Comparison of ENCODE assay signal across 32 cellular contexts in the genomic region with DNA sequence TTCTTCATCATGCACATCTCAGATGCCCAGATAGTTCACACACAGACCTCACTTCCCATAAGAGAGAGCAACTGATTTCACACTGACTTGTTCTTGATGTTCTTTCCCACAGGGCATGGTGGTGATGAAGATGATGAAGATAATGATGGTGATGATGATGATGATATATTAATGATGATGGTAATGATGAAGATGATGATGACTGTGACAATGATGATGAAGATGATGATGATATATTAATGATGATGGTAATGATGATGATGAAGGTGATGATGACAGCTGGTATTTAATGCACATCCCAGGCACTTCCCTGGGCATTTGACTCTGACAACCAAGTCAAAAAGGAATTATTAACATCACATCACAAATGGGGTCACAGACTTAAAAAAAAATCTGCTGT.
"Had no signal": no experiment of that assay in that cellular context is flagged by ENCODE, and none has a peak within 500 bp of the region (broad histone marks: within the 10 kb centered on the region; RNA-seq: fewer than 3 reads in every experiment).

No MANE protein-coding gene starts in this region.

- H3K4me1 Mint-ChIP-seq: activated B cell treated with CpG ODN at 0.5 μM for 24 hours had no signal

- H3K27ac Mint-ChIP-seq: activated B cell treated with CpG ODN at 0.5 μM for 24 hours; activated CD4-positive, alpha-beta memory T cell treated with anti-CD3 and anti-CD28 coated beads for 36 hours; activated CD4-positive, alpha-beta T cell treated with anti-CD3 and anti-CD28 coated beads, Interleukin-2, amount 10 ng/mL, durations not matched to agents 24 days and 14 days; activated CD8-positive, alpha-beta T cell treated with anti-CD3 and anti-CD28 coated beads for 36 hours; activated naive CD4-positive, alpha-beta T cell treated with anti-CD3 and anti-CD28 coated beads, Interleukin-2, amount 10 ng/mL, durations not matched to agents 7 days and 5 days; activated naive CD4-positive, alpha-beta T cell treated with anti-CD3 and anti-CD28 coated beads, Interleukin-2, amount 50 U/mL, for 72 hours; activated naive CD8-positive, alpha-beta T cell treated with anti-CD3 and anti-CD28 coated beads for 36 hours; activated T-cell treated with anti-CD3 and anti-CD28 coated beads, Interleukin-2, amount 50 U/mL, for 72 hours; activated T-helper 1 cell treated with anti-CD3 and anti-CD28 coated beads, Interleukin-12 subunit alpha, Interleukin-12 subunit beta, Interleukin-2, Interleukin-4 antibody, amounts not matched to agents 30 ng/mL and 10 ng/mL and 1 ng/mL, durations not matched to agents 14 hours and 24 hours and 36 hours; activated T-helper 17 cell treated with anti-CD3 and anti-CD28 coated beads, Interleukin-2, amount 50 U/mL, for 72 hours; T-helper 1 cell treated with Interleukin-12 subunit alpha and Interleukin-12 subunit beta and Interleukin-4 antibody, amounts not matched to agents 30 μg/mL and 1 μg/mL, for 36 hours; T-helper 2 cell treated with Interferon-gamma antibody and Interleukin-4, amounts not matched to agents 5 μg/mL and 100 μg/mL, for 36 hours had no signal

- ATAC-seq: activated CD8-positive, alpha-beta T cell treated with anti-CD3 and anti-CD28 coated beads for 36 hours; activated naive CD4-positive, alpha-beta T cell treated with anti-CD3 and anti-CD28 coated beads, Interleukin-2, amount 50 U/mL, for 72 hours; activated T-cell treated with anti-CD3 and anti-CD28 coated beads, Interleukin-2, amount 50 U/mL, for 4 hours; activated T-cell treated with anti-CD3 and anti-CD28 coated beads, Interleukin-2, amount 50 U/mL, for 72 hours; activated T-helper 17 cell treated with anti-CD3 and anti-CD28 coated beads, Interleukin-2, amount 50 U/mL, for 72 hours; body of pancreas had no signal

- DNase-seq: activated B cell treated with CpG ODN at 0.5 μM for 24 hours; activated CD4-positive, alpha-beta memory T cell treated with anti-CD3 and anti-CD28 coated beads for 36 hours; activated CD4-positive, alpha-beta T cell treated with anti-CD3 and anti-CD28 coated beads for 4 hours; activated CD4-positive, alpha-beta T cell treated with anti-CD3 and anti-CD28 coated beads, Interleukin-2, amount 10 ng/mL, durations not matched to agents 24 days and 14 days; activated CD4-positive, alpha-beta T cell treated with anti-CD3 and anti-CD28 coated beads, Interleukin-2, amount 50 U/mL, for 1 hour; activated CD4-positive, alpha-beta T cell treated with anti-CD3 and anti-CD28 coated beads, Interleukin-2, amount 50 U/mL, for 4 hours; activated CD4-positive, CD25-positive, alpha-beta regulatory T cell treated with anti-CD3 and anti-CD28 coated beads, Interleukin-2, amount 50 U/mL, for 72 hours; activated CD8-positive, alpha-beta memory T cell treated with anti-CD3 and anti-CD28 coated beads, Interleukin-2, amount 50 U/mL, for 4 hours; activated CD8-positive, alpha-beta T cell treated with anti-CD3 and anti-CD28 coated beads for 36 hours; activated effector memory CD4-positive, alpha-beta T cell treated with anti-CD3 and anti-CD28 coated beads, Interleukin-2, amount 50 U/mL, for 16 hours; activated gamma-delta T cell treated with Interleukin-2 at 50 U/mL for 16 hours; activated naive CD4-positive, alpha-beta T cell; activated naive CD4-positive, alpha-beta T cell treated with anti-CD3 and anti-CD28 coated beads, Interleukin-2, amount 10 ng/mL, durations not matched to agents 7 days and 5 days; activated naive CD8-positive, alpha-beta T cell treated with anti-CD3 and anti-CD28 coated beads for 36 hours; activated T-cell treated with anti-CD3 and anti-CD28 coated beads for 4 hours; activated T-cell treated with anti-CD3 and anti-CD28 coated beads, Interleukin-2, amount 50 U/mL, for 1 hour; activated T-cell treated with anti-CD3 and anti-CD28 coated beads, Interleukin-2, amount 50 U/mL, for 4 hours; activated T-cell treated with anti-CD3 and anti-CD28 coated beads, Interleukin-2, amount 50 U/mL, for 72 hours; adrenal gland; amniotic stem cell; aorta; body of pancreas; brain microvascular endothelial cell; central memory CD4-positive, alpha-beta T cell; T-helper 1 cell; T-helper 2 cell; T-helper 9 cell had no signal

- H3K27me3 Mint-ChIP-seq: activated CD4-positive, alpha-beta memory T cell treated with anti-CD3 and anti-CD28 coated beads for 36 hours; activated T-helper 17 cell treated with anti-CD3 and anti-CD28 coated beads, Interleukin-2, amount 50 U/mL, for 72 hours had no signal

- H3K4me3 Mint-ChIP-seq: activated B cell treated with CpG ODN at 0.5 μM for 24 hours; activated CD4-positive, alpha-beta memory T cell treated with anti-CD3 and anti-CD28 coated beads for 36 hours; activated CD4-positive, alpha-beta T cell treated with anti-CD3 and anti-CD28 coated beads, Interleukin-2, amount 10 ng/mL, durations not matched to agents 24 days and 14 days; activated CD8-positive, alpha-beta T cell treated with anti-CD3 and anti-CD28 coated beads for 36 hours; activated naive CD4-positive, alpha-beta T cell treated with anti-CD3 and anti-CD28 coated beads, Interleukin-2, amount 10 ng/mL, durations not matched to agents 7 days and 5 days; activated naive CD8-positive, alpha-beta T cell treated with anti-CD3 and anti-CD28 coated beads for 36 hours; activated T-cell treated with anti-CD3 and anti-CD28 coated beads, Interleukin-2, amount 50 U/mL, for 4 hours; activated T-cell treated with anti-CD3 and anti-CD28 coated beads, Interleukin-2, amount 50 U/mL, for 72 hours; activated T-helper 1 cell treated with anti-CD3 and anti-CD28 coated beads, Interleukin-12 subunit alpha, Interleukin-12 subunit beta, Interleukin-2, Interleukin-4 antibody, amounts not matched to agents 30 ng/mL and 10 ng/mL and 1 ng/mL, durations not matched to agents 14 hours and 24 hours and 36 hours; activated T-helper 17 cell treated with anti-CD3 and anti-CD28 coated beads, Interleukin-2, amount 50 U/mL, for 72 hours; T-helper 1 cell treated with Interleukin-12 subunit alpha and Interleukin-12 subunit beta and Interleukin-4 antibody, amounts not matched to agents 30 μg/mL and 1 μg/mL, for 36 hours; T-helper 2 cell treated with Interferon-gamma antibody and Interleukin-4, amounts not matched to agents 5 μg/mL and 100 μg/mL, for 36 hours had no signal

- H3K36me3 Mint-ChIP-seq: activated naive CD8-positive, alpha-beta T cell treated with anti-CD3 and anti-CD28 coated beads for 36 hours had no signal
